In genomic region chr11:78214331-78215194, GRCh38 we compare ENCODE assay signal across 19 cellular contexts.
"Had no signal": no experiment of that assay in that cellular context is flagged by ENCODE, and none has a peak within 500 bp of the region (broad histone marks: within the 10 kb centered on the region; RNA-seq: fewer than 3 reads in every experiment).

No MANE protein-coding gene starts in this region.

- DNase-seq: activated CD4-positive, alpha-beta T cell treated with anti-CD3 and anti-CD28 coated beads, Interleukin-2, amount 50 U/mL, for 4 hours; activated CD8-positive, alpha-beta memory T cell treated with anti-CD3 and anti-CD28 coated beads, Interleukin-2, amount 10 ng/mL, durations not matched to agents 7 days and 5 days; activated T-cell treated with anti-CD3 and anti-CD28 coated beads, Interleukin-2, amount 50 U/mL, for 1 hour; amygdala; caudate nucleus; foreskin fibroblast; left colon; occipital lobe; retina; stimulated activated CD4-positive, alpha-beta T cell treated with anti-CD3 and anti-CD28 coated beads, Interleukin-2, amount 100 ng/mL, for 24 hours; stimulated activated naive CD4-positive, alpha-beta T cell treated with Interleukin-2 at 50 U/mL for 16 hours; upper lobe of left lung; WERI-Rb-1 had no signal

- H3K4me2 ChIP-seq: hepatocyte had no signal

- H3K27ac ChIP-seq: body of pancreas, epithelial cell of prostate, hepatocyte, upper lobe of left lung, WERI-Rb-1 had no signal

- H2AFZ ChIP-seq: hepatocyte had no signal

- H3K79me2 ChIP-seq: hepatocyte had no signal

- H3K4me3 ChIP-seq: body of pancreas, dorsolateral prefrontal cortex, hepatocyte, lung, upper lobe of left lung had no signal

- ATAC-seq: activated CD8-positive, alpha-beta memory T cell treated with anti-CD3 and anti-CD28 coated beads, Interleukin-2, amount 10 ng/mL, durations not matched to agents 7 days and 5 days; body of pancreas; left colon; natural killer cell treated with Interleukin-12 subunit alpha and Interleukin-12 subunit beta and Interleukin-15 and Interleukin-18, amount 100 ng/mL, for 72 hours had no signal

- H3K27me3 ChIP-seq: body of pancreas, dorsolateral prefrontal cortex, hepatocyte, upper lobe of left lung had no signal

- H3K4me1 ChIP-seq: body of pancreas, upper lobe of left lung had no signal

- H3K9me3 ChIP-seq: body of pancreas, upper lobe of left lung had no signal
